Comparison of ENCODE assay signal across 8 cellular contexts in genomic region chr13:91017031-91017668, GRCh38.
DNase-seq lines count a peak whose midpoint lies in the region; ATAC-seq, FAIRE-seq and TF ChIP-seq lines count a peak whose summit lies in the region.

No MANE protein-coding gene starts in this region.

- H3K4me1 ChIP-seq in Loucy (ENCODE audit: insufficient read depth, low read length, poor library complexity, severe bottlenecking) (no peaks in the 10 kb centered on the region), fibroblast of lung (ENCODE audit: control insufficient read depth, extremely low read depth, insufficient read depth, low read length) (no peaks in the 10 kb centered on the region)

- H4K20me1 ChIP-seq in Loucy (ENCODE audit: insufficient read depth, low read length, poor library complexity, severe bottlenecking), result no peaks in the 10 kb centered on the region
- H4K20me1 ChIP-seq in fibroblast of lung (ENCODE audit: control insufficient read depth, extremely low read depth, insufficient read depth, low read length), result no peaks in the 10 kb centered on the region

- FAIRE-seq in GM12891 (lab: Jason Lieb, UNC), result peak; percentile 62

- no peaks in the 10 kb centered on the region for H3K9me2 ChIP-seq in Loucy (replicated peaks; ENCODE audit: low read depth, low read length)

- H3F3A ChIP-seq in Loucy (ENCODE audit: low read depth), result no peaks in the 10 kb centered on the region

- H3K4me1 Mint-ChIP-seq in progenitor cell of endocrine pancreas (ENCODE audit: low read depth), result no peaks in the 10 kb centered on the region

- H3K79me2 ChIP-seq in Loucy (ENCODE audit: insufficient read depth, low read length) (no peaks in the 10 kb centered on the region), fibroblast of lung (ENCODE audit: control insufficient read depth, insufficient read depth, low read length) (no peaks in the 10 kb centered on the region)

- TF ChIP-seq POLR2A in GM12891 (IDR thresholded peaks at IDR 0.05; ENCODE audit: low read depth, low read length), result no peak

- H3K27ac ChIP-seq in SK-N-MC, result no peak overlapping the region
- no peak overlapping the region for H3K27ac ChIP-seq in fibroblast of lung (ENCODE audit: insufficient read depth, low read length)

- no peaks in the 10 kb centered on the region for H3K36me3 ChIP-seq in Loucy (ENCODE audit: insufficient read depth, low read length)
- H3K36me3 ChIP-seq in SK-N-MC (ENCODE audit: insufficient read depth, low read length), result no peaks in the 10 kb centered on the region
- H3K36me3 ChIP-seq in fibroblast of lung (ENCODE audit: control insufficient read depth, insufficient read depth, low read length), result no peaks in the 10 kb centered on the region

- no peak overlapping the region for H3K4me3 ChIP-seq in Loucy (ENCODE audit: low read length, poor library complexity, severe bottlenecking)
- no peak overlapping the region for H3K4me3 ChIP-seq in SK-N-MC
- no peak overlapping the region for H3K4me3 ChIP-seq in fibroblast of lung (replicated peaks in 1 of 4; ENCODE audit: control extremely low read depth in 1 of 4, insufficient read depth in 1 of 4, low read depth in 3 of 4, low read length in 4 of 4)

- H3K4me2 ChIP-seq in Loucy (ENCODE audit: low read depth, low read length, poor library complexity, severe bottlenecking) (no peak overlapping the region), fibroblast of lung (ENCODE audit: extremely low read depth, insufficient read depth, low read length) (no peak overlapping the region)

- H3K9me3 Mint-ChIP-seq in progenitor cell of endocrine pancreas (ENCODE audit: low read depth), result no peaks in the 10 kb centered on the region

- H3K27me3 Mint-ChIP-seq in progenitor cell of endocrine pancreas, result no peaks in the 10 kb centered on the region

- no peak overlapping the region for H3K4me3 Mint-ChIP-seq in progenitor cell of endocrine pancreas (ENCODE audit: low read depth)

- H3K27me3 ChIP-seq in Loucy (ENCODE audit: insufficient read depth, low read length, poor library complexity, severe bottlenecking), result no peaks in the 10 kb centered on the region
- H3K27me3 ChIP-seq in fibroblast of lung (ENCODE audit: control insufficient read depth, insufficient read depth, low read length), result no peaks in the 10 kb centered on the region

- peak; percentile 96 for ATAC-seq in HG02571 (IDR thresholded peaks at IDR 0.05; ENCODE audit: unreplicated experiment)

- peak; percentile 23 for DNase-seq in Ammon's horn (ENCODE audit: low spot score)
- peak; percentile 24 for DNase-seq in GM12891 (ENCODE audit: insufficient read length, low spot score)
- DNase-seq in SK-N-MC (ENCODE audit: low read depth, low spot score), result peak; percentile 26
- peak; percentile 27 to 47 for DNase-seq in fibroblast of lung (ENCODE audit: low read depth in 2 of 2)
- peak; percentile 20 for DNase-seq in progenitor cell of endocrine pancreas (ENCODE audit: low spot score, unreplicated experiment)
- no peak for DNase-seq in middle frontal gyrus (ENCODE audit: extremely low spot score, low spot score)

- TF ChIP-seq CTCF in Loucy (conservative IDR thresholded peaks at IDR 0.05; ENCODE audit: low read length) (peak; percentile 82), fibroblast of lung (conservative IDR thresholded peaks at IDR 0.05 in 1 of 2, IDR thresholded peaks at IDR 0.05 in 1 of 2; ENCODE audit: low read depth in 1 of 2, low read length in 2 of 2) (peak; percentile 38 to 79), progenitor cell of endocrine pancreas (IDR thresholded peaks at IDR 0.05; ENCODE audit: unreplicated experiment) (peak; percentile 88)

- H3K36me3 Mint-ChIP-seq in progenitor cell of endocrine pancreas (ENCODE audit: insufficient read depth), result no peaks in the 10 kb centered on the region

- H2AFZ ChIP-seq in Loucy (ENCODE audit: low read length) (0 out of 2 replicates have a peak overlapping the region, but pooled peaks have one; percentile 29), fibroblast of lung (ENCODE audit: low read length) (no peak overlapping the region)

- H3K9me3 ChIP-seq in Loucy (ENCODE audit: insufficient read depth, low read depth, low read length), result no peaks in the 10 kb centered on the region
- no peaks in the 10 kb centered on the region for H3K9me3 ChIP-seq in SK-N-MC (ENCODE audit: low read depth, low read length)
- H3K9me3 ChIP-seq in fibroblast of lung (ENCODE audit: control insufficient read depth, insufficient read depth, low read depth, low read length), result no peaks in the 10 kb centered on the region

- H3K27ac Mint-ChIP-seq in progenitor cell of endocrine pancreas, result no peak overlapping the region

- H3K9ac ChIP-seq in Loucy (ENCODE audit: low read depth, low read length, poor library complexity, severe bottlenecking) (no peak overlapping the region), SK-N-MC (ENCODE audit: insufficient read length) (no peak overlapping the region), fibroblast of lung (ENCODE audit: insufficient read depth, low read length) (no peak overlapping the region)

TF ChIP-seq in GM12891, 5 proteins besides CTCF, POLR2A, EP300 and RAD21:
- TF ChIP-seq PAX5 (IDR thresholded peaks at IDR 0.05; ENCODE audit: insufficient read depth, low read length, severe bottlenecking) (no peak), POU2F2 (IDR thresholded peaks at IDR 0.05; ENCODE audit: low read depth, low read length) (no peak), POLR2AphosphoS5 (IDR thresholded peaks at IDR 0.05; ENCODE audit: low read depth, low read length) (no peak), SPI1 (IDR thresholded peaks at IDR 0.05; ENCODE audit: low read depth, low read length) (no peak), TAF1 (IDR thresholded peaks at IDR 0.05; ENCODE audit: low read depth, low read length) (no peak)
TF ChIP-seq in GM12891: peak in this region for 0.
